23 cellular contexts compared by ENCODE assay signal in genomic region chr9:90846770-90847419, GRCh38. TPM values are rescaled to one million over a fixed set of nuclear protein-coding genes. Genes with fewer than 3 reads are reported as not detected.
A peak's percentile ranks its signal among the peaks of the same experiment; 100 is the strongest.
DNase-seq lines count a peak whose midpoint lies in the region; ATAC-seq and TF ChIP-seq lines count a peak whose summit lies in the region.
"Had no signal": no experiment of that assay in that cellular context is flagged by ENCODE, and none has a peak within 500 bp of the region (broad histone marks: within the 10 kb centered on the region; RNA-seq: fewer than 3 reads in every experiment).

No MANE protein-coding gene starts in this region.

- H3K4me1 ChIP-seq in parathyroid adenoma = peaks cover 21% of the 10 kb centered on the region
- H3K4me1 ChIP-seq in upper lobe of right lung = no peaks in the 10 kb centered on the region
- H3K4me1 ChIP-seq: BE2C, SJCRH30 had no signal

- H3K4me2 ChIP-seq in parathyroid adenoma (ENCODE audit: low read length) = no peak overlapping the region

- no peak overlapping the region for H3K9ac ChIP-seq in parathyroid adenoma

- peak; percentile 37 for DNase-seq in activated CD8-positive, alpha-beta memory T cell treated with anti-CD3 and anti-CD28 coated beads for 24 hours
- DNase-seq in activated CD8-positive, alpha-beta memory T cell treated with anti-CD3 and anti-CD28 coated beads, Interleukin-2, amount 50 U/mL, for 4 hours = no peak
- peak; percentile 23 for DNase-seq in activated CD8-positive, alpha-beta memory T cell treated with anti-CD3 and anti-CD28 coated beads, Interleukin-2, amount 10 ng/mL, durations not matched to agents 7 days and 5 days
- peak; percentile 1 for DNase-seq in upper lobe of right lung
- DNase-seq in SK-N-DZ (ENCODE audit: low spot score) = no peak
- DNase-seq: BE2C, DMS153, DND-41, Kasumi-1, NCI-H1092 treated with DMSO at 0.1 percent for 48 hours, NCI-H1436, NCI-H187 treated with DMSO at 0.1 percent for 48 hours, NCI-H2107, NCI-H524 treated with DMSO at 0.1 percent for 48 hours, NCI-H774, SJCRH30 had no signal

- H3K27ac Mint-ChIP-seq in activated CD8-positive, alpha-beta memory T cell treated with anti-CD3 and anti-CD28 coated beads, Interleukin-2, amount 10 ng/mL, durations not matched to agents 7 days and 5 days = no peak overlapping the region

- no peaks in the 10 kb centered on the region for H3K36me3 Mint-ChIP-seq in activated CD8-positive, alpha-beta memory T cell treated with anti-CD3 and anti-CD28 coated beads, Interleukin-2, amount 10 ng/mL, durations not matched to agents 7 days and 5 days

- H3K36me3 ChIP-seq in parathyroid adenoma (ENCODE audit: control insufficient read depth, insufficient read depth, low read length) (no peaks in the 10 kb centered on the region), upper lobe of right lung (peaks cover 27% of the 10 kb centered on the region)
- H3K36me3 ChIP-seq: BE2C, SJCRH30 had no signal

- H3K4me3 Mint-ChIP-seq in activated CD8-positive, alpha-beta memory T cell treated with anti-CD3 and anti-CD28 coated beads, Interleukin-2, amount 10 ng/mL, durations not matched to agents 7 days and 5 days = no peak overlapping the region

- no peaks in the 10 kb centered on the region for H3K9me3 Mint-ChIP-seq in activated CD8-positive, alpha-beta memory T cell treated with anti-CD3 and anti-CD28 coated beads, Interleukin-2, amount 10 ng/mL, durations not matched to agents 7 days and 5 days (ENCODE audit: low read depth)

- CTCF ChIA-PET in activated CD8-positive, alpha-beta memory T cell treated with anti-CD3 and anti-CD28 coated beads, Interleukin-2, amount 10 ng/mL, durations not matched to agents 7 days and 5 days (lab: Charles Lee) = interaction anchor here (1.1 kb wide), 1 partner anchor 24 kb away, joined by 3 read pairs; no protein-coding TSS in a partner anchor

- H3K79me2 ChIP-seq in parathyroid adenoma = peaks cover 8% of the 10 kb centered on the region

- no peaks in the 10 kb centered on the region for H3K27me3 Mint-ChIP-seq in activated CD8-positive, alpha-beta memory T cell treated with anti-CD3 and anti-CD28 coated beads, Interleukin-2, amount 10 ng/mL, durations not matched to agents 7 days and 5 days

- intact Hi-C loops in upper lobe of right lung (cut with DNase I) = no loop called here

- TF ChIP-seq CTCF in parathyroid adenoma (IDR thresholded peaks at IDR 0.05) (no peak), upper lobe of right lung (IDR thresholded peaks at IDR 0.05) (no peak)

- no peak for ATAC-seq in activated CD8-positive, alpha-beta memory T cell treated with anti-CD3 and anti-CD28 coated beads, Interleukin-2, amount 10 ng/mL, durations not matched to agents 7 days and 5 days
- ATAC-seq in upper lobe of right lung (no peak), GM18517 (IDR thresholded peaks at IDR 0.05; ENCODE audit: unreplicated experiment) (no peak), HG02763 (IDR thresholded peaks at IDR 0.05; ENCODE audit: unreplicated experiment) (no peak)
- ATAC-seq: HepG2, K562 had no signal

- no peak overlapping the region for H3K4me3 ChIP-seq in parathyroid adenoma (ENCODE audit: low read depth, low read length)
- H3K4me3 ChIP-seq in upper lobe of right lung = no peak overlapping the region
- H3K4me3 ChIP-seq: K562, SJCRH30 had no signal

- H2AFZ ChIP-seq in parathyroid adenoma = no peak overlapping the region

- H3K27me3 ChIP-seq in parathyroid adenoma (ENCODE audit: control insufficient read depth, insufficient read depth, low read length) = no peaks in the 10 kb centered on the region
- H3K27me3 ChIP-seq in upper lobe of right lung = no peaks in the 10 kb centered on the region
- H3K27me3 ChIP-seq: BE2C, SJCRH30 had no signal

- H3K4me1 Mint-ChIP-seq in activated CD8-positive, alpha-beta memory T cell treated with anti-CD3 and anti-CD28 coated beads, Interleukin-2, amount 10 ng/mL, durations not matched to agents 7 days and 5 days = no peaks in the 10 kb centered on the region

- H3K27ac ChIP-seq in parathyroid adenoma = peak overlapping the region; percentile 94
- no peak overlapping the region for H3K27ac ChIP-seq in upper lobe of right lung
- H3K27ac ChIP-seq: 22Rv1, SJCRH30 had no signal

- H3K9me3 ChIP-seq in parathyroid adenoma (ENCODE audit: control insufficient read depth, low read length) = no peaks in the 10 kb centered on the region
- no peaks in the 10 kb centered on the region for H3K9me3 ChIP-seq in upper lobe of right lung
- H3K9me3 ChIP-seq: BE2C, SJCRH30 had no signal

RNA-seq across cellular contexts. Expression of gene SYK, which starts 45.3 kb away (rescaled TPM):
- total RNA-seq in activated CD8-positive, alpha-beta memory T cell treated with anti-CD3 and anti-CD28 coated beads, Interleukin-2, amount 10 ng/mL, durations not matched to agents 7 days and 5 days = under 1 TPM; 0.26 to 0.28 TPM
- total RNA-seq in upper lobe of right lung = 63.8 TPM
- 0.01 TPM in 1 of 2 replicates, not detected in the other for polyA plus RNA-seq in SK-N-DZ (2014; cell fraction: cytosol; rRNA removed)
- polyA plus RNA-seq in SK-N-DZ (2014; cell fraction: nucleus; rRNA removed) = not detected in 2 replicates
- total RNA-seq: HepG2, M059J, SJCRH30 had no signal
- polyA plus RNA-seq: HepG2 had no signal

Comparison
In these comparisons a context has a peak if more than half of its experiments do, and no peak if none do; other contexts are left out.
1. DNase-seq: peak in activated CD8-positive, alpha-beta memory T cell treated with anti-CD3 and anti-CD28 coated beads for 24 hours (single experiment), activated CD8-positive, alpha-beta memory T cell treated with anti-CD3 and anti-CD28 coated beads, Interleukin-2, amount 10 ng/mL, durations not matched to agents 7 days and 5 days (single experiment) and upper lobe of right lung (single experiment); none in activated CD8-positive, alpha-beta memory T cell treated with anti-CD3 and anti-CD28 coated beads, Interleukin-2, amount 50 U/mL, for 4 hours (single experiment) and SK-N-DZ (single experiment).
2. RNA of gene SYK, which starts 45.3 kb away (total RNA-seq): 63.8 TPM in upper lobe of right lung (single experiment); 0.26 to 0.28 TPM in activated CD8-positive, alpha-beta memory T cell treated with anti-CD3 and anti-CD28 coated beads, Interleukin-2, amount 10 ng/mL, durations not matched to agents 7 days and 5 days; every median in the first group is over 10 times any median in the second.